ENCODE assay signal across 8 cellular contexts in the genomic region with DNA sequence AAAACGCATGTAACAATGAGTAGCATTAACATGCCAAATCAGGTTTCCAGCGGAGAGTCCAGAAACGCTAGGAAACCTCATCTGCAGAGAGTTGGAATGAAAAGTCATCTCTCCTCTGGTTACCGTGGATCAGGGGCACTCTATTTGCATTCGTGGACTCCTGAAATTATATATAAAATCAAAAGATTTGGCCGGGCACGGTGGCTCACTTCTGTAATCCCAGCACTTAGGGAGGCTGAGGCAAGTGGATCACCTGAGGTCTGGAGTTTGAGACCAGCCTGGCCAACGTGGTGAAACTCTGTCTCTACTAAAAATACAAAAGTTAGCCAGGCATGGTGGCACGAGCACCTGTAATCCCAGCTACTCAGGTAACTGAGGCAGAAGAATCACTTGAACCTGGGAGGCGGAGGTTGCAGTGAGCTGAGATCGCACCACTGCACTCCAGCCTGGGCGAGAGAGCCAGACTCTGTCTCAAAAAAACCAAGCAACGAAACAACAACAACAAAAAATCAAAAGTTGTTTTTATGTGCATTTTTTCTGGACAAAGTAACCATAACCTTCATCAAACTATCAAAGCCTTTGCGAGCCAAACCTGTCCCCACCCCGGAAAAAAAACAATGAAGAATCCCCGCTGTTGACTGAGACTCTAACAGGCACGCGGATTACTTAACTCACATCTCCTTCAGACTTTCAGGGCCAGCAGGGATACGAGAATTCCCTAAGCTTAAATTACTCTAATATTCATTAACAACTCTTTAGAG.
DNase-seq lines count a peak whose midpoint lies in the region; ATAC-seq and TF ChIP-seq lines count a peak whose summit lies in the region.

No MANE protein-coding gene starts in this region.

- no peaks in the 10 kb centered on the region for H3K9me2 ChIP-seq in hepatocyte (replicated peaks; ENCODE audit: insufficient read depth)

- H2AFZ ChIP-seq in hepatocyte: peak overlapping the region; percentile 29

- H3K4me2 ChIP-seq in hepatocyte: peak overlapping the region; percentile 68

- WGBS in hepatocyte (ENCODE audit: low lambda C conversion rate, missing lambda C conversion rate): 75% methylated on average over 19 of the region's 19 CpGs

- H3K27me3 Mint-ChIP-seq in T-helper 1 cell treated with Interleukin-12 subunit alpha and Interleukin-12 subunit beta and Interleukin-4 antibody, amounts not matched to agents 30 μg/mL and 1 μg/mL, for 36 hours (ENCODE audit: low read depth): peaks cover 29% of the 10 kb centered on the region
- H3K27me3 Mint-ChIP-seq in activated CD4-positive, alpha-beta memory T cell treated with anti-CD3 and anti-CD28 coated beads for 36 hours: peaks cover 17% of the 10 kb centered on the region

- H3K36me3 ChIP-seq in hepatocyte (replicated peaks; ENCODE audit: insufficient read depth, low read depth) (no peaks in the 10 kb centered on the region), thoracic aorta (no peaks in the 10 kb centered on the region)

- ATAC-seq in thoracic aorta (ENCODE audit: insufficient number of reproducible peaks, low FRiP score, low read depth) (no peak), GM21786 (IDR thresholded peaks at IDR 0.05; ENCODE audit: unreplicated experiment) (no peak), GM18505 (IDR thresholded peaks at IDR 0.05; ENCODE audit: unreplicated experiment) (no peak)

- no peak for DNase-seq in T-helper 1 cell
- DNase-seq in activated CD4-positive, alpha-beta memory T cell treated with anti-CD3 and anti-CD28 coated beads for 36 hours: no peak
- no peak for DNase-seq in hepatocyte (ENCODE audit: low spot score)
- no peak for DNase-seq in thoracic aorta (ENCODE audit: low spot score)
- no peak for DNase-seq in SHP77 treated with DMSO at 0.1 percent for 48 hours (lab: John Stamatoyannopoulos, UW)

- no peak for TF ChIP-seq POLR2A in GM18505 (IDR thresholded peaks at IDR 0.05; ENCODE audit: borderline replicate concordance, extremely low read depth, insufficient read depth, insufficient read length)

- H4K20me1 ChIP-seq in hepatocyte (ENCODE audit: insufficient read depth, poor library complexity, severe bottlenecking): no peaks in the 10 kb centered on the region

- no peak for TF ChIP-seq CTCF in hepatocyte (IDR thresholded peaks at IDR 0.05; ENCODE audit: poor library complexity)
- TF ChIP-seq CTCF in thoracic aorta (IDR thresholded peaks at IDR 0.05): no peak

- intact Hi-C loops in activated CD4-positive, alpha-beta memory T cell treated with anti-CD3 and anti-CD28 coated beads for 36 hours (cut with micrococcal nuclease): no loop called here

- peaks cover 3% of the 10 kb centered on the region for H3K9me3 Mint-ChIP-seq in T-helper 1 cell treated with Interleukin-12 subunit alpha and Interleukin-12 subunit beta and Interleukin-4 antibody, amounts not matched to agents 30 μg/mL and 1 μg/mL, for 36 hours
- H3K9me3 Mint-ChIP-seq in activated CD4-positive, alpha-beta memory T cell treated with anti-CD3 and anti-CD28 coated beads for 36 hours: no peaks in the 10 kb centered on the region

- CTCF ChIA-PET in activated CD4-positive, alpha-beta memory T cell treated with anti-CD3 and anti-CD28 coated beads for 36 hours (lab: Charles Lee): no interaction called here

- peak overlapping the region; percentile 86 for H3K4me3 Mint-ChIP-seq in T-helper 1 cell treated with Interleukin-12 subunit alpha and Interleukin-12 subunit beta and Interleukin-4 antibody, amounts not matched to agents 30 μg/mL and 1 μg/mL, for 36 hours
- peak overlapping the region; percentile 73 for H3K4me3 Mint-ChIP-seq in activated CD4-positive, alpha-beta memory T cell treated with anti-CD3 and anti-CD28 coated beads for 36 hours

- H3K27ac Mint-ChIP-seq in T-helper 1 cell treated with Interleukin-12 subunit alpha and Interleukin-12 subunit beta and Interleukin-4 antibody, amounts not matched to agents 30 μg/mL and 1 μg/mL, for 36 hours: no peak overlapping the region
- H3K27ac Mint-ChIP-seq in activated CD4-positive, alpha-beta memory T cell treated with anti-CD3 and anti-CD28 coated beads for 36 hours: no peak overlapping the region

- peaks cover 7% of the 10 kb centered on the region for H3K36me3 Mint-ChIP-seq in T-helper 1 cell treated with Interleukin-12 subunit alpha and Interleukin-12 subunit beta and Interleukin-4 antibody, amounts not matched to agents 30 μg/mL and 1 μg/mL, for 36 hours (ENCODE audit: low read depth)
- peaks cover 6% of the 10 kb centered on the region for H3K36me3 Mint-ChIP-seq in activated CD4-positive, alpha-beta memory T cell treated with anti-CD3 and anti-CD28 coated beads for 36 hours

- peak overlapping the region; percentile 42 for H3K27ac ChIP-seq in hepatocyte
- H3K27ac ChIP-seq in thoracic aorta: peak overlapping the region; percentile 65 to 71

- no peaks in the 10 kb centered on the region for H3K9me3 ChIP-seq in hepatocyte (ENCODE audit: low read depth)
- H3K9me3 ChIP-seq in thoracic aorta: no peaks in the 10 kb centered on the region

- H3K79me2 ChIP-seq in hepatocyte: no peaks in the 10 kb centered on the region

- POLR2A ChIA-PET in activated CD4-positive, alpha-beta memory T cell treated with anti-CD3 and anti-CD28 coated beads for 36 hours (lab: Charles Lee): no interaction called here

- H3K4me1 Mint-ChIP-seq in T-helper 1 cell treated with Interleukin-12 subunit alpha and Interleukin-12 subunit beta and Interleukin-4 antibody, amounts not matched to agents 30 μg/mL and 1 μg/mL, for 36 hours (ENCODE audit: low read depth): peaks cover 19% of the 10 kb centered on the region
- H3K4me1 Mint-ChIP-seq in activated CD4-positive, alpha-beta memory T cell treated with anti-CD3 and anti-CD28 coated beads for 36 hours (ENCODE audit: low read depth): peaks cover 23% of the 10 kb centered on the region

- peak overlapping the region; percentile 6 for H3K4me3 ChIP-seq in hepatocyte
- H3K4me3 ChIP-seq in thoracic aorta: peak overlapping the region; percentile 76

- H3K27me3 ChIP-seq in hepatocyte (no peaks in the 10 kb centered on the region), thoracic aorta (replicated peaks; ENCODE audit: insufficient read depth) (no peaks in the 10 kb centered on the region)

- H3K4me1 ChIP-seq in hepatocyte (ENCODE audit: insufficient read depth) (peaks cover 2% of the 10 kb centered on the region), thoracic aorta (ENCODE audit: control insufficient read depth in 1 of 2, low read depth in 2 of 2) (peaks cover 10 to 34% of the 10 kb centered on the region in 2 donors)
